In genomic region chr11:95835768-95836488, GRCh38 we compare ENCODE assay signal across 9 cellular contexts. TPM values are rescaled to one million over a fixed set of nuclear protein-coding genes. Genes with fewer than 3 reads are reported as not detected.
A peak's percentile ranks its signal among the peaks of the same experiment; 100 is the strongest.
DNase-seq lines count a peak whose midpoint lies in the region; ATAC-seq and TF ChIP-seq lines count a peak whose summit lies in the region.
"Had no signal": no experiment of that assay in that cellular context is flagged by ENCODE, and none has a peak within 500 bp of the region (broad histone marks: within the 10 kb centered on the region; RNA-seq: fewer than 3 reads in every experiment).

No MANE protein-coding gene starts in this region.

- POLR2A ChIA-PET in CD4-positive, alpha-beta T cell (lab: Charles Lee) = interaction anchor here (1.5 to 2.7 kb wide), 4 partner anchors 46 to 558 kb away, joined by 3 to 10 read pairs (median 6); partner anchors contain the start of genes CCDC82, CEP57, JRKL and MAML2

- H3K27me3 Mint-ChIP-seq in CD4-positive, alpha-beta T cell = no peaks in the 10 kb centered on the region

- peak; percentile 99 for ATAC-seq in CD4-positive, alpha-beta T cell (ENCODE audit: poor library complexity)
- ATAC-seq in GM19328 (IDR thresholded peaks at IDR 0.05; ENCODE audit: unreplicated experiment) = peak; percentile 78
- ATAC-seq in HG03442 (IDR thresholded peaks at IDR 0.05; ENCODE audit: unreplicated experiment) = peak; percentile 97

- H3K27ac Mint-ChIP-seq in CD4-positive, alpha-beta T cell = no peak overlapping the region
- H3K27ac Mint-ChIP-seq: T-helper 1 cell treated with Interleukin-12 subunit alpha and Interleukin-12 subunit beta and Interleukin-4 antibody, amounts not matched to agents 30 μg/mL and 1 μg/mL, for 36 hours had no signal

- intact Hi-C loops in CD4-positive, alpha-beta T cell (cut with DNase I, micrococcal nuclease) = loop anchor here (1.0 to 5.0 kb wide), 5 partner anchors 506 to 1214 kb away; partner anchors contain the start of gene MAML2 (in 2 of the 2)
- intact Hi-C loops in dorsolateral prefrontal cortex (cut with DNase I) = loop anchor here in 1 of 2 donors (5.0 to 10.0 kb wide), 4 partner anchors 229 to 589 kb away; partner anchors contain the start of genes JRKL and MAML2

- H3K4me3 ChIP-seq in dorsolateral prefrontal cortex = no peak overlapping the region

- peak; percentile 94 for TF ChIP-seq CTCF in CD4-positive, alpha-beta T cell (IDR thresholded peaks at IDR 0.05)
- peak; percentile 67 to 96 (median 85) for TF ChIP-seq CTCF in dorsolateral prefrontal cortex (IDR thresholded peaks at IDR 0.05 in 54 of 56, conservative IDR thresholded peaks at IDR 0.05 in 2 of 56; ENCODE audit: low read depth in 1 of 56, partially characterized antibody in 56 of 56)

- H3K27me3 ChIP-seq in CD4-positive, alpha-beta T cell (ENCODE audit: control insufficient read depth, insufficient read depth, low read length) = no peaks in the 10 kb centered on the region
- no peaks in the 10 kb centered on the region for H3K27me3 ChIP-seq in dorsolateral prefrontal cortex

- CTCF ChIA-PET in CD4-positive, alpha-beta T cell (lab: Charles Lee) = interaction anchor here (0.5 to 2.4 kb wide), 13 partner anchors 11 to 628 kb away, joined by 3 to 17 read pairs (median 4); partner anchors contain the start of genes CCDC82, JRKL and MAML2

- H3K36me3 Mint-ChIP-seq in CD4-positive, alpha-beta T cell (ENCODE audit: low read depth) = peaks cover 66% of the 10 kb centered on the region

- no peaks in the 10 kb centered on the region for H3K9me3 ChIP-seq in CD4-positive, alpha-beta T cell (ENCODE audit: control insufficient read depth, low read length)

- H3K4me3 Mint-ChIP-seq in CD4-positive, alpha-beta T cell = no peak overlapping the region
- H3K4me3 Mint-ChIP-seq: T-helper 1 cell treated with Interleukin-12 subunit alpha and Interleukin-12 subunit beta and Interleukin-4 antibody, amounts not matched to agents 30 μg/mL and 1 μg/mL, for 36 hours had no signal

- no peaks in the 10 kb centered on the region for H3K9me3 Mint-ChIP-seq in CD4-positive, alpha-beta T cell
- H3K9me3 Mint-ChIP-seq: T-helper 1 cell treated with Interleukin-12 subunit alpha and Interleukin-12 subunit beta and Interleukin-4 antibody, amounts not matched to agents 30 μg/mL and 1 μg/mL, for 36 hours had no signal

- no peak overlapping the region for H3K27ac ChIP-seq in CD4-positive, alpha-beta T cell (ENCODE audit: low read depth, low read length)
- peak overlapping the region in 52 of 59 donors; percentile 6 to 82 (median 58) for H3K27ac ChIP-seq in dorsolateral prefrontal cortex

- H3K4me1 Mint-ChIP-seq in CD4-positive, alpha-beta T cell (ENCODE audit: low read depth) = no peaks in the 10 kb centered on the region

- peak; percentile 23 to 53 (median 35) for DNase-seq in CD4-positive, alpha-beta T cell
- peak; percentile 60 for DNase-seq in NCI-H510A treated with DMSO at 0.1 percent for 48 hours (lab: John Stamatoyannopoulos, UW)
- peak; percentile 53 for DNase-seq in activated CD4-positive, alpha-beta T cell treated with anti-CD3 and anti-CD28 coated beads, Interleukin-2, amount 50 U/mL, for 1 hour
- DNase-seq in dorsolateral prefrontal cortex = peak in 7 of 10 donors; percentile 42 to 77 (median 50)
- peak; percentile 91 for DNase-seq in medulla oblongata (ENCODE audit: extremely low spot score)
- peak; percentile 5 to 31 for DNase-seq in stimulated activated CD8-positive, alpha-beta memory T cell treated with anti-CD3 and anti-CD28 coated beads, Interleukin-15, amount 100 ng/mL, for 4 hours (ENCODE audit: low read depth in 2 of 2)

RNA-seq across cellular contexts. Expression of gene CEP57, which starts 45.6 kb away (rescaled TPM):
- 10 to 100 TPM; 43.5 to 46.6 TPM for total RNA-seq in CD4-positive, alpha-beta T cell
- 10 to 100 TPM; 25.0 to 49.2 (median 36.1) TPM for total RNA-seq in dorsolateral prefrontal cortex

RNA-seq across cellular contexts. Expression of gene FAM76B, which starts 46.3 kb away (rescaled TPM):
- 100 to 1,000 TPM in 1 of 2 experiments, 10 to 100 TPM in 1; 95.1 to 101 TPM for total RNA-seq in CD4-positive, alpha-beta T cell
- total RNA-seq in dorsolateral prefrontal cortex = 10 to 100 TPM; 15.8 to 39.4 (median 24.9) TPM

Comparison
In these comparisons a context has a peak if more than half of its experiments do, and no peak if none do; other contexts are left out.
1. DNase-seq: peak in every context shown above with its lines; median percentile 91 in medulla oblongata; 60 in NCI-H510A treated with DMSO at 0.1 percent for 48 hours; 53 in activated CD4-positive, alpha-beta T cell treated with anti-CD3 and anti-CD28 coated beads, Interleukin-2, amount 50 U/mL, for 1 hour; 50 in dorsolateral prefrontal cortex; 35 in CD4-positive, alpha-beta T cell; 18 in stimulated activated CD8-positive, alpha-beta memory T cell treated with anti-CD3 and anti-CD28 coated beads, Interleukin-15, amount 100 ng/mL, for 4 hours.